ENCODE assay signal across 16 cellular contexts in genomic region chr22:26410398-26410797, GRCh38. TPM values are rescaled to one million over a fixed set of nuclear protein-coding genes. Genes with fewer than 3 reads are reported as not detected.
"Had no signal": no experiment of that assay in that cellular context is flagged by ENCODE, and none has a peak within 500 bp of the region (broad histone marks: within the 10 kb centered on the region; RNA-seq: fewer than 3 reads in every experiment).

No MANE protein-coding gene starts in this region.

- H3K4me1 ChIP-seq: SJSA1 had no signal

- H3K27ac ChIP-seq: SJSA1, SK-N-MC had no signal

- H3K4me3 ChIP-seq: SJSA1, SK-N-MC had no signal

- H3K36me3 ChIP-seq: SJSA1 had no signal

- DNase-seq: IMR-90, Karpas-422, KG1, MM.1S, NCI-H2029, NCI-H2081 treated with DMSO at 0.1 percent for 48 hours, NCI-H226, NCI-H446, NCI-H510A, NCI-H69, Right ventricle myocardium superior, RPMI8226, SIG-M5, SW 1271 had no signal

RNA-seq across cellular contexts. Expression of gene ASPHD2, which starts 18.7 kb away (rescaled TPM):
- total RNA-seq: Right ventricle myocardium superior had no signal
